Comparison of ENCODE assay signal across 1 cellular context in the genomic region with DNA sequence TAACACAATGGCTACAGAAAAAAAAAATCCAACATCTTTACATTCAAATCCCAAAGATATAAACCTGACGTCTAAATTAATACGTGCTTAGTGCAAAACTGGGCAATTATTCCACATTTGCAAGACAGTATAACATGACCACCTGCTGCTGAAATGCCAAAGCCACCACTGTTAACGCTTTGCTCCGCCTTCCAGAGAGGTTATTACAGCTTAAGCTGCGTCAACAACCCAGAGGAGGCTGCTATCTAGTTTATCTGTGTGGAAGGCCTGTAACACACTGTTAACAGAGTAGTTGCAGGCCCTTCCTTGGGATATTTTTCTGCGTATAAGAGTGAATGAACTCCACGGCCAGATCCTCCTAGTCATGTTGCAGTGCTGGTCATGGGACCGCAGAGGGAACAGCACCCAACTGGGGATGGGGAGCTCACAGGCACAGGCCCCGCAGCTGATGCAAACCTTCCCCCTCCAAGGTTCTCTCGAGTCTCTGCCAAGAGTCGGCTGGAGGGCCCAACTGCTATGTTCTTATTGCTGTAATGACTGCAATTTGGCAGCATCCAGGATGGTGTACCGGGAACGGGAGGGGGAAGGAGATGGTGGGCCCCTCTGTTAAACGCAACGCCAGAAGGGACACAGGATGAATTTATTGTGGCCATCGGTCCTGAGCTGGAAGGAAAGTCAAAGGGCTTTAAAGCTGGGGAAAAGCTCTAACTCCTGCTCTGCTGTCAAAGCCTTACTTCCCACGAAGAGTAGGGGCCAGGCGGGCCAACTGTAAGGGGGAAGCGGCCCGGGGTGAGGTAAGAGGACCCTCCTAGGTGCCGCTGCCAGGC.
TF ChIP-seq lines count a peak whose summit lies in the region.

No MANE protein-coding gene starts in this region.

TF ChIP-seq in HepG2, 621 proteins besides CTCF, POLR2A, EP300 and RAD21 (continued from another document and continues in another):
- TF ChIP-seq, protein P1, sequence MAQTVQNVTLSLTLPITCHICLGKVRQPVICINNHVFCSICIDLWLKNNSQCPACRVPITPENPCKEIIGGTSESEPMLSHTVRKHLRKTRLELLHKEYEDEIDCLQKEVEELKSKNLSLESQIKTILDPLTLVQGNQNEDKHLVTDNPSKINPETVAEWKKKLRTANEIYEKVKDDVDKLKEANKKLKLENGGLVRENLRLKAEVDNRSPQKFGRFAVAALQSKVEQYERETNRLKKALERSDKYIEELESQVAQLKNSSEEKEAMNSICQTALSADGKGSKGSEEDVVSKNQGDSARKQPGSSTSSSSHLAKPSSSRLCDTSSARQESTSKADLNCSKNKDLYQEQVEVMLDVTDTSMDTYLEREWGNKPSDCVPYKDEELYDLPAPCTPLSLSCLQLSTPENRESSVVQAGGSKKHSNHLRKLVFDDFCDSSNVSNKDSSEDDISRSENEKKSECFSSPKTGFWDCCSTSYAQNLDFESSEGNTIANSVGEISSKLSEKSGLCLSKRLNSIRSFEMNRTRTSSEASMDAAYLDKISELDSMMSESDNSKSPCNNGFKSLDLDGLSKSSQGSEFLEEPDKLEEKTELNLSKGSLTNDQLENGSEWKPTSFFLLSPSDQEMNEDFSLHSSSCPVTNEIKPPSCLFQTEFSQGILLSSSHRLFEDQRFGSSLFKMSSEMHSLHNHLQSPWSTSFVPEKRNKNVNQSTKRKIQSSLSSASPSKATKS (CRISPR knock-in tag; IDR thresholded peaks at IDR 0.05), result no peak
- TF ChIP-seq ZNF34 (CRISPR knock-in tag; IDR thresholded peaks at IDR 0.05; ENCODE audit: borderline replicate concordance) (no peak), NFE2L2 (IDR thresholded peaks at IDR 0.05; ENCODE audit: low read length) (no peak), ZNF33A (CRISPR knock-in tag; IDR thresholded peaks at IDR 0.05; ENCODE audit: borderline replicate concordance) (no peak), LCORL (IDR thresholded peaks at IDR 0.05) (no peak), LCORL (CRISPR knock-in tag; IDR thresholded peaks at IDR 0.05) (peak; percentile 16; the same call in 1 of the 2 replicates), ZNF839 (CRISPR knock-in tag; IDR thresholded peaks at IDR 0.05; ENCODE audit: borderline replicate concordance) (no peak), TSC22D2 (CRISPR knock-in tag; IDR thresholded peaks at IDR 0.05; ENCODE audit: borderline replicate concordance) (no peak), ZNF75D (CRISPR knock-in tag; IDR thresholded peaks at IDR 0.05; ENCODE audit: borderline replicate concordance) (no peak), SOX6 (IDR thresholded peaks at IDR 0.05) (no peak), SOX6 (CRISPR knock-in tag; IDR thresholded peaks at IDR 0.05) (peak; percentile 54), POGZ (CRISPR knock-in tag; IDR thresholded peaks at IDR 0.05) (no peak; the same call in 1 of the 2 replicates), CHD2 (IDR thresholded peaks at IDR 0.05; ENCODE audit: low read depth, low read length) (no peak), GZF1 (CRISPR knock-in tag; IDR thresholded peaks at IDR 0.05) (peak; percentile 69; the same call in 1 of the 2 replicates), FOXA3 (CRISPR knock-in tag; IDR thresholded peaks at IDR 0.05) (peak; percentile 38; the same call in 1 of the 2 replicates), ZNF720 (CRISPR knock-in tag; IDR thresholded peaks at IDR 0.05) (no peak), ZNF10 (CRISPR knock-in tag; IDR thresholded peaks at IDR 0.05; ENCODE audit: borderline replicate concordance, low read depth) (no peak), MTA1 (CRISPR knock-in tag; IDR thresholded peaks at IDR 0.05; ENCODE audit: borderline replicate concordance) (no peak), THAP11 (CRISPR knock-in tag; IDR thresholded peaks at IDR 0.05) (no peak; the same call in 1 of the 2 replicates), ZNF616 (CRISPR knock-in tag; IDR thresholded peaks at IDR 0.05; ENCODE audit: low read depth) (no peak), SRSF4 (IDR thresholded peaks at IDR 0.05; ENCODE audit: low read depth, low read length, poor library complexity, severe bottlenecking) (no peak), ARNT2 (CRISPR knock-in tag; IDR thresholded peaks at IDR 0.05; ENCODE audit: low read depth) (no peak), SAFB2 (CRISPR knock-in tag; IDR thresholded peaks at IDR 0.05; ENCODE audit: borderline replicate concordance, low read depth) (no peak), SP1 (IDR thresholded peaks at IDR 0.05) (no peak), SP1 (CRISPR knock-in tag; IDR thresholded peaks at IDR 0.05) (no peak; the same call in 1 of the 2 replicates), RBAK (CRISPR knock-in tag; IDR thresholded peaks at IDR 0.05) (0 out of 2 replicates have a peak, but pooled peaks have one; percentile 37), ONECUT2 (CRISPR knock-in tag; IDR thresholded peaks at IDR 0.05) (no peak), POLR2AphosphoS5 (IDR thresholded peaks at IDR 0.05; ENCODE audit: low read depth, low read length) (peak; percentile 61), CCAR2 (optimal IDR thresholded peaks at IDR 0.05; ENCODE audit: low read depth, low read length) (no peak), ZNF605 (CRISPR knock-in tag; IDR thresholded peaks at IDR 0.05) (no peak; the same call in 1 of the 2 replicates), SRSF9 (IDR thresholded peaks at IDR 0.05; ENCODE audit: borderline replicate concordance, insufficient read depth, low read depth, low read length, poor library complexity, severe bottlenecking) (no peak), ZNF549 (CRISPR knock-in tag; IDR thresholded peaks at IDR 0.05) (no peak), ZFP36 (IDR thresholded peaks at IDR 0.05; ENCODE audit: borderline replicate concordance, low read depth, low read length, partially characterized antibody) (no peak), CHD4 (IDR thresholded peaks at IDR 0.05; ENCODE audit: borderline replicate concordance, low read length) (no peak), ZBTB1 (CRISPR knock-in tag; IDR thresholded peaks at IDR 0.05; ENCODE audit: borderline replicate concordance) (no peak; the same call in 1 of the 2 replicates), ZNF501 (CRISPR knock-in tag; IDR thresholded peaks at IDR 0.05) (peak; percentile 76), U2AF1 (optimal IDR thresholded peaks at IDR 0.05; ENCODE audit: low read depth, low read length) (peak; percentile 88), HMG20B (CRISPR knock-in tag; conservative IDR thresholded peaks at IDR 0.05) (no peak; the same call in 1 of the 2 replicates)
- TF ChIP-seq, protein P2, sequence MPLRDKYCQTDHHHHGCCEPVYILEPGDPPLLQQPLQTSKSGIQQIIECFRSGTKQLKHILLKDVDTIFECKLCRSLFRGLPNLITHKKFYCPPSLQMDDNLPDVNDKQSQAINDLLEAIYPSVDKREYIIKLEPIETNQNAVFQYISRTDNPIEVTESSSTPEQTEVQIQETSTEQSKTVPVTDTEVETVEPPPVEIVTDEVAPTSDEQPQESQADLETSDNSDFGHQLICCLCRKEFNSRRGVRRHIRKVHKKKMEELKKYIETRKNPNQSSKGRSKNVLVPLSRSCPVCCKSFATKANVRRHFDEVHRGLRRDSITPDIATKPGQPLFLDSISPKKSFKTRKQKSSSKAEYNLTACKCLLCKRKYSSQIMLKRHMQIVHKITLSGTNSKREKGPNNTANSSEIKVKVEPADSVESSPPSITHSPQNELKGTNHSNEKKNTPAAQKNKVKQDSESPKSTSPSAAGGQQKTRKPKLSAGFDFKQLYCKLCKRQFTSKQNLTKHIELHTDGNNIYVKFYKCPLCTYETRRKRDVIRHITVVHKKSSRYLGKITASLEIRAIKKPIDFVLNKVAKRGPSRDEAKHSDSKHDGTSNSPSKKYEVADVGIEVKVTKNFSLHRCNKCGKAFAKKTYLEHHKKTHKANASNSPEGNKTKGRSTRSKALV (CRISPR knock-in tag; IDR thresholded peaks at IDR 0.05), result 0 out of 2 replicates have a peak, but pooled peaks have one; percentile 48
- TF ChIP-seq, protein P3, sequence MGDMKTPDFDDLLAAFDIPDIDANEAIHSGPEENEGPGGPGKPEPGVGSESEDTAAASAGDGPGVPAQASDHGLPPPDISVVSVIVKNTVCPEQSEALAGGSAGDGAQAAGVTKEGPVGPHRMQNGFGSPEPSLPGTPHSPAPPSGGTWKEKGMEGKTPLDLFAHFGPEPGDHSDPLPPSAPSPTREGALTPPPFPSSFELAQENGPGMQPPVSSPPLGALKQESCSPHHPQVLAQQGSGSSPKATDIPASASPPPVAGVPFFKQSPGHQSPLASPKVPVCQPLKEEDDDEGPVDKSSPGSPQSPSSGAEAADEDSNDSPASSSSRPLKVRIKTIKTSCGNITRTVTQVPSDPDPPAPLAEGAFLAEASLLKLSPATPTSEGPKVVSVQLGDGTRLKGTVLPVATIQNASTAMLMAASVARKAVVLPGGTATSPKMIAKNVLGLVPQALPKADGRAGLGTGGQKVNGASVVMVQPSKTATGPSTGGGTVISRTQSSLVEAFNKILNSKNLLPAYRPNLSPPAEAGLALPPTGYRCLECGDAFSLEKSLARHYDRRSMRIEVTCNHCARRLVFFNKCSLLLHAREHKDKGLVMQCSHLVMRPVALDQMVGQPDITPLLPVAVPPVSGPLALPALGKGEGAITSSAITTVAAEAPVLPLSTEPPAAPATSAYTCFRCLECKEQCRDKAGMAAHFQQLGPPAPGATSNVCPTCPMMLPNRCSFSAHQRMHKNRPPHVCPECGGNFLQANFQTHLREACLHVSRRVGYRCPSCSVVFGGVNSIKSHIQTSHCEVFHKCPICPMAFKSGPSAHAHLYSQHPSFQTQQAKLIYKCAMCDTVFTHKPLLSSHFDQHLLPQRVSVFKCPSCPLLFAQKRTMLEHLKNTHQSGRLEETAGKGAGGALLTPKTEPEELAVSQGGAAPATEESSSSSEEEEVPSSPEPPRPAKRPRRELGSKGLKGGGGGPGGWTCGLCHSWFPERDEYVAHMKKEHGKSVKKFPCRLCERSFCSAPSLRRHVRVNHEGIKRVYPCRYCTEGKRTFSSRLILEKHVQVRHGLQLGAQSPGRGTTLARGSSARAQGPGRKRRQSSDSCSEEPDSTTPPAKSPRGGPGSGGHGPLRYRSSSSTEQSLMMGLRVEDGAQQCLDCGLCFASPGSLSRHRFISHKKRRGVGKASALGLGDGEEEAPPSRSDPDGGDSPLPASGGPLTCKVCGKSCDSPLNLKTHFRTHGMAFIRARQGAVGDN (CRISPR knock-in tag; IDR thresholded peaks at IDR 0.05), result no peak
- TF ChIP-seq, protein P4, sequence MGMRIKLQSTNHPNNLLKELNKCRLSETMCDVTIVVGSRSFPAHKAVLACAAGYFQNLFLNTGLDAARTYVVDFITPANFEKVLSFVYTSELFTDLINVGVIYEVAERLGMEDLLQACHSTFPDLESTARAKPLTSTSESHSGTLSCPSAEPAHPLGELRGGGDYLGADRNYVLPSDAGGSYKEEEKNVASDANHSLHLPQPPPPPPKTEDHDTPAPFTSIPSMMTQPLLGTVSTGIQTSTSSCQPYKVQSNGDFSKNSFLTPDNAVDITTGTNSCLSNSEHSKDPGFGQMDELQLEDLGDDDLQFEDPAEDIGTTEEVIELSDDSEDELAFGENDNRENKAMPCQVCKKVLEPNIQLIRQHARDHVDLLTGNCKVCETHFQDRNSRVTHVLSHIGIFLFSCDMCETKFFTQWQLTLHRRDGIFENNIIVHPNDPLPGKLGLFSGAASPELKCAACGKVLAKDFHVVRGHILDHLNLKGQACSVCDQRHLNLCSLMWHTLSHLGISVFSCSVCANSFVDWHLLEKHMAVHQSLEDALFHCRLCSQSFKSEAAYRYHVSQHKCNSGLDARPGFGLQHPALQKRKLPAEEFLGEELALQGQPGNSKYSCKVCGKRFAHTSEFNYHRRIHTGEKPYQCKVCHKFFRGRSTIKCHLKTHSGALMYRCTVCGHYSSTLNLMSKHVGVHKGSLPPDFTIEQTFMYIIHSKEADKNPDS (CRISPR knock-in tag; IDR thresholded peaks at IDR 0.05), result no peak
- TF ChIP-seq, protein P5, sequence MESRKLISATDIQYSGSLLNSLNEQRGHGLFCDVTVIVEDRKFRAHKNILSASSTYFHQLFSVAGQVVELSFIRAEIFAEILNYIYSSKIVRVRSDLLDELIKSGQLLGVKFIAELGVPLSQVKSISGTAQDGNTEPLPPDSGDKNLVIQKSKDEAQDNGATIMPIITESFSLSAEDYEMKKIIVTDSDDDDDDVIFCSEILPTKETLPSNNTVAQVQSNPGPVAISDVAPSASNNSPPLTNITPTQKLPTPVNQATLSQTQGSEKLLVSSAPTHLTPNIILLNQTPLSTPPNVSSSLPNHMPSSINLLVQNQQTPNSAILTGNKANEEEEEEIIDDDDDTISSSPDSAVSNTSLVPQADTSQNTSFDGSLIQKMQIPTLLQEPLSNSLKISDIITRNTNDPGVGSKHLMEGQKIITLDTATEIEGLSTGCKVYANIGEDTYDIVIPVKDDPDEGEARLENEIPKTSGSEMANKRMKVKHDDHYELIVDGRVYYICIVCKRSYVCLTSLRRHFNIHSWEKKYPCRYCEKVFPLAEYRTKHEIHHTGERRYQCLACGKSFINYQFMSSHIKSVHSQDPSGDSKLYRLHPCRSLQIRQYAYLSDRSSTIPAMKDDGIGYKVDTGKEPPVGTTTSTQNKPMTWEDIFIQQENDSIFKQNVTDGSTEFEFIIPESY (CRISPR knock-in tag; IDR thresholded peaks at IDR 0.05), result no peak
- TF ChIP-seq, protein P6, sequence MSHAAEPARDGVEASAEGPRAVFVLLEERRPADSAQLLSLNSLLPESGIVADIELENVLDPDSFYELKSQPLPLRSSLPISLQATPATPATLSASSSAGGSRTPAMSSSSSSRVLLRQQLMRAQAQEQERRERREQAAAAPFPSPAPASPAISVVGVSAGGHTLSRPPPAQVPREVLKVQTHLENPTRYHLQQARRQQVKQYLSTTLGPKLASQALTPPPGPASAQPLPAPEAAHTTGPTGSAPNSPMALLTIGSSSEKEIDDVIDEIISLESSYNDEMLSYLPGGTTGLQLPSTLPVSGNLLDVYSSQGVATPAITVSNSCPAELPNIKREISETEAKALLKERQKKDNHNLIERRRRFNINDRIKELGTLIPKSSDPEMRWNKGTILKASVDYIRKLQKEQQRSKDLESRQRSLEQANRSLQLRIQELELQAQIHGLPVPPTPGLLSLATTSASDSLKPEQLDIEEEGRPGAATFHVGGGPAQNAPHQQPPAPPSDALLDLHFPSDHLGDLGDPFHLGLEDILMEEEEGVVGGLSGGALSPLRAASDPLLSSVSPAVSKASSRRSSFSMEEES (CRISPR knock-in tag; IDR thresholded peaks at IDR 0.05), result peak; percentile 72; the same call in 1 of the 2 replicates
- TF ChIP-seq, protein P7, sequence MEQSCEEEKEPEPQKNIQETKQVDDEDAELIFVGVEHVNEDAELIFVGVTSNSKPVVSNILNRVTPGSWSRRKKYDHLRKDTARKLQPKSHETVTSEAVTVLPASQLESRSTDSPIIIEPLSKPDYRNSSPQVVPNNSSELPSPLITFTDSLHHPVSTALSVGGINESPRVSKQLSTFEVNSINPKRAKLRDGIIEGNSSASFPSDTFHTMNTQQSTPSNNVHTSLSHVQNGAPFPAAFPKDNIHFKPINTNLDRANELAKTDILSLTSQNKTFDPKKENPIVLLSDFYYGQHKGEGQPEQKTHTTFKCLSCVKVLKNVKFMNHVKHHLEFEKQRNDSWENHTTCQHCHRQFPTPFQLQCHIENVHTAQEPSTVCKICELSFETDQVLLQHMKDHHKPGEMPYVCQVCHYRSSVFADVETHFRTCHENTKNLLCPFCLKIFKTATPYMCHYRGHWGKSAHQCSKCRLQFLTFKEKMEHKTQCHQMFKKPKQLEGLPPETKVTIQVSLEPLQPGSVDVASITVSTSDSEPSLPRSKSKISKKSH (CRISPR knock-in tag; IDR thresholded peaks at IDR 0.05; ENCODE audit: borderline replicate concordance), result 0 out of 2 replicates have a peak, but pooled peaks have one; percentile 56
